Comparison of ENCODE assay signal across 1 cellular context in genomic region chr4:150229538-150229937, GRCh38.
TF ChIP-seq lines count a peak whose summit lies in the region.

No MANE protein-coding gene starts in this region.

TF ChIP-seq in GM23338, 12 proteins besides CTCF, POLR2A, EP300 and RAD21 (continued from another document):
- TF ChIP-seq, protein P1, sequence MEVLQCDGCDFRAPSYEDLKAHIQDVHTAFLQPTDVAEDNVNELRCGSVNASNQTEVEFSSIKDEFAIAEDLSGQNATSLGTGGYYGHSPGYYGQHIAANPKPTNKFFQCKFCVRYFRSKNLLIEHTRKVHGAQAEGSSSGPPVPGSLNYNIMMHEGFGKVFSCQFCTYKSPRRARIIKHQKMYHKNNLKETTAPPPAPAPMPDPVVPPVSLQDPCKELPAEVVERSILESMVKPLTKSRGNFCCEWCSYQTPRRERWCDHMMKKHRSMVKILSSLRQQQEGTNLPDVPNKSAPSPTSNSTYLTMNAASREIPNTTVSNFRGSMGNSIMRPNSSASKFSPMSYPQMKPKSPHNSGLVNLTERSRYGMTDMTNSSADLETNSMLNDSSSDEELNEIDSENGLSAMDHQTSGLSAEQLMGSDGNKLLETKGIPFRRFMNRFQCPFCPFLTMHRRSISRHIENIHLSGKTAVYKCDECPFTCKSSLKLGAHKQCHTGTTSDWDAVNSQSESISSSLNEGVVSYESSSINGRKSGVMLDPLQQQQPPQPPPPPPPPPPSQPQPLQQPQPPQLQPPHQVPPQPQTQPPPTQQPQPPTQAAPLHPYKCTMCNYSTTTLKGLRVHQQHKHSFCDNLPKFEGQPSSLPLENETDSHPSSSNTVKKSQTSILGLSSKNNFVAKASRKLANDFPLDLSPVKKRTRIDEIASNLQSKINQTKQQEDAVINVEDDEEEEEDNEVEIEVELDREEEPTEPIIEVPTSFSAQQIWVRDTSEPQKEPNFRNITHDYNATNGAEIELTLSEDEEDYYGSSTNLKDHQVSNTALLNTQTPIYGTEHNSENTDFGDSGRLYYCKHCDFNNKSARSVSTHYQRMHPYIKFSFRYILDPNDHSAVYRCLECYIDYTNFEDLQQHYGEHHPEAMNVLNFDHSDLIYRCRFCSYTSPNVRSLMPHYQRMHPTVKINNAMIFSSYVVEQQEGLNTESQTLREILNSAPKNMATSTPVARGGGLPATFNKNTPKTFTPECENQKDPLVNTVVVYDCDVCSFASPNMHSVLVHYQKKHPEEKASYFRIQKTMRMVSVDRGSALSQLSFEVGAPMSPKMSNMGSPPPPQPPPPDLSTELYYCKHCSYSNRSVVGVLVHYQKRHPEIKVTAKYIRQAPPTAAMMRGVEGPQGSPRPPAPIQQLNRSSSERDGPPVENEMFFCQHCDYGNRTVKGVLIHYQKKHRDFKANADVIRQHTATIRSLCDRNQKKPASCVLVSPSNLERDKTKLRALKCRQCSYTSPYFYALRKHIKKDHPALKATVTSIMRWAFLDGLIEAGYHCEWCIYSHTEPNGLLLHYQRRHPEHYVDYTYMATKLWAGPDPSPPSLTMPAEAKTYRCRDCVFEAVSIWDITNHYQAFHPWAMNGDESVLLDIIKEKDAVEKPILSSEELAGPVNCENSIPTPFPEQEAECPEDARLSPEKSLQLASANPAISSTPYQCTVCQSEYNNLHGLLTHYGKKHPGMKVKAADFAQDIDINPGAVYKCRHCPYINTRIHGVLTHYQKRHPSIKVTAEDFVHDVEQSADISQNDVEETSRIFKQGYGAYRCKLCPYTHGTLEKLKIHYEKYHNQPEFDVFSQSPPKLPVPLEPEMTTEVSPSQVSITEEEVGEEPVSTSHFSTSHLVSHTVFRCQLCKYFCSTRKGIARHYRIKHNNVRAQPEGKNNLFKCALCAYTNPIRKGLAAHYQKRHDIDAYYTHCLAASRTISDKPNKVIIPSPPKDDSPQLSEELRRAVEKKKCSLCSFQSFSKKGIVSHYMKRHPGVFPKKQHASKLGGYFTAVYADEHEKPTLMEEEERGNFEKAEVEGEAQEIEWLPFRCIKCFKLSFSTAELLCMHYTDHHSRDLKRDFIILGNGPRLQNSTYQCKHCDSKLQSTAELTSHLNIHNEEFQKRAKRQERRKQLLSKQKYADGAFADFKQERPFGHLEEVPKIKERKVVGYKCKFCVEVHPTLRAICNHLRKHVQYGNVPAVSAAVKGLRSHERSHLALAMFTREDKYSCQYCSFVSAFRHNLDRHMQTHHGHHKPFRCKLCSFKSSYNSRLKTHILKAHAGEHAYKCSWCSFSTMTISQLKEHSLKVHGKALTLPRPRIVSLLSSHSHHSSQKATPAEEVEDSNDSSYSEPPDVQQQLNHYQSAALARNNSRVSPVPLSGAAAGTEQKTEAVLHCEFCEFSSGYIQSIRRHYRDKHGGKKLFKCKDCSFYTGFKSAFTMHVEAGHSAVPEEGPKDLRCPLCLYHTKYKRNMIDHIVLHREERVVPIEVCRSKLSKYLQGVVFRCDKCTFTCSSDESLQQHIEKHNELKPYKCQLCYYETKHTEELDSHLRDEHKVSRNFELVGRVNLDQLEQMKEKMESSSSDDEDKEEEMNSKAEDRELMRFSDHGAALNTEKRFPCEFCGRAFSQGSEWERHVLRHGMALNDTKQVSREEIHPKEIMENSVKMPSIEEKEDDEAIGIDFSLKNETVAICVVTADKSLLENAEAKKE (CRISPR knock-in tag; IDR thresholded peaks at IDR 0.05): no peak
- TF ChIP-seq ZNF114 (CRISPR knock-in tag; IDR thresholded peaks at IDR 0.05): no peak
- TF ChIP-seq, protein P2, sequence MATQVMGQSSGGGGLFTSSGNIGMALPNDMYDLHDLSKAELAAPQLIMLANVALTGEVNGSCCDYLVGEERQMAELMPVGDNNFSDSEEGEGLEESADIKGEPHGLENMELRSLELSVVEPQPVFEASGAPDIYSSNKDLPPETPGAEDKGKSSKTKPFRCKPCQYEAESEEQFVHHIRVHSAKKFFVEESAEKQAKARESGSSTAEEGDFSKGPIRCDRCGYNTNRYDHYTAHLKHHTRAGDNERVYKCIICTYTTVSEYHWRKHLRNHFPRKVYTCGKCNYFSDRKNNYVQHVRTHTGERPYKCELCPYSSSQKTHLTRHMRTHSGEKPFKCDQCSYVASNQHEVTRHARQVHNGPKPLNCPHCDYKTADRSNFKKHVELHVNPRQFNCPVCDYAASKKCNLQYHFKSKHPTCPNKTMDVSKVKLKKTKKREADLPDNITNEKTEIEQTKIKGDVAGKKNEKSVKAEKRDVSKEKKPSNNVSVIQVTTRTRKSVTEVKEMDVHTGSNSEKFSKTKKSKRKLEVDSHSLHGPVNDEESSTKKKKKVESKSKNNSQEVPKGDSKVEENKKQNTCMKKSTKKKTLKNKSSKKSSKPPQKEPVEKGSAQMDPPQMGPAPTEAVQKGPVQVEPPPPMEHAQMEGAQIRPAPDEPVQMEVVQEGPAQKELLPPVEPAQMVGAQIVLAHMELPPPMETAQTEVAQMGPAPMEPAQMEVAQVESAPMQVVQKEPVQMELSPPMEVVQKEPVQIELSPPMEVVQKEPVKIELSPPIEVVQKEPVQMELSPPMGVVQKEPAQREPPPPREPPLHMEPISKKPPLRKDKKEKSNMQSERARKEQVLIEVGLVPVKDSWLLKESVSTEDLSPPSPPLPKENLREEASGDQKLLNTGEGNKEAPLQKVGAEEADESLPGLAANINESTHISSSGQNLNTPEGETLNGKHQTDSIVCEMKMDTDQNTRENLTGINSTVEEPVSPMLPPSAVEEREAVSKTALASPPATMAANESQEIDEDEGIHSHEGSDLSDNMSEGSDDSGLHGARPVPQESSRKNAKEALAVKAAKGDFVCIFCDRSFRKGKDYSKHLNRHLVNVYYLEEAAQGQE (IDR thresholded peaks at IDR 0.05; ENCODE audit: unreplicated experiment): no peak
TF ChIP-seq in GM23338: peak in this region for 0.
